Comparison of ENCODE assay signal across 7 cellular contexts in genomic region chr10:103853428-103854264, GRCh38. TPM values are rescaled to one million over a fixed set of nuclear protein-coding genes. Genes with fewer than 3 reads are reported as not detected.
A peak's percentile ranks its signal among the peaks of the same experiment; 100 is the strongest.
DNase-seq lines count a peak whose midpoint lies in the region; ATAC-seq and TF ChIP-seq lines count a peak whose summit lies in the region.

No MANE protein-coding gene starts in this region.

- H3K36me3 ChIP-seq in smooth muscle cell (ENCODE audit: low read depth) = no peaks in the 10 kb centered on the region

- no peaks in the 10 kb centered on the region; the same call in 1 of the 2 replicates for H3K27me3 Mint-ChIP-seq in HFFc6 (ENCODE audit: insufficient read depth)
- H3K27me3 Mint-ChIP-seq in WTC11 (ENCODE audit: low read depth) = peaks cover 43% of the 10 kb centered on the region
- peaks cover 5 to 27% (median 18%) of the 10 kb centered on the region in 3 donors for H3K27me3 Mint-ChIP-seq in immature natural killer cell (ENCODE audit: low read depth in 3 of 3)

- no peaks in the 10 kb centered on the region for H3K27me3 ChIP-seq in smooth muscle cell (ENCODE audit: low read depth)

- TF ChIP-seq CTCF in HFFc6 (IDR thresholded peaks at IDR 0.05) (no peak), WTC11 (IDR thresholded peaks at IDR 0.05) (no peak), smooth muscle cell (IDR thresholded peaks at IDR 0.05; ENCODE audit: borderline replicate concordance, insufficient read depth, poor library complexity, severe bottlenecking) (no peak), GM10248 (IDR thresholded peaks at IDR 0.05; ENCODE audit: control extremely low read depth, extremely low read depth, low read depth, missing control alignments) (no peak)

- H3K4me3 ChIP-seq in smooth muscle cell = peak overlapping the region; percentile 75

- peak overlapping the region; percentile 95 for H3K4me2 ChIP-seq in smooth muscle cell

- H3F3A ChIP-seq in smooth muscle cell (ENCODE audit: low read depth) = peaks cover 30% of the 10 kb centered on the region

- H3K9ac ChIP-seq in smooth muscle cell (ENCODE audit: low read depth) = peak overlapping the region; percentile 46

- peaks cover 54% of the 10 kb centered on the region for H4K20me1 ChIP-seq in smooth muscle cell (ENCODE audit: low read depth)

- peak overlapping the region; percentile 99 for H3K27ac Mint-ChIP-seq in HFFc6
- no peak overlapping the region for H3K27ac Mint-ChIP-seq in WTC11
- H3K27ac Mint-ChIP-seq in immature natural killer cell = peak overlapping the region in 1 of 6 donors; percentile 49

- DNase-seq in HFFc6 = no peak
- no peak for DNase-seq in WTC11 (ENCODE audit: low spot score)
- no peak for DNase-seq in immature natural killer cell
- DNase-seq in smooth muscle cell (lab: John Stamatoyannopoulos, UW; ENCODE audit: unreplicated experiment) = no peak
- DNase-seq in GM10248 (ENCODE audit: extremely low spot score) = no peak
- DNase-seq in A172 (ENCODE audit: low spot score) = no peak

- H3K4me3 Mint-ChIP-seq in HFFc6 (peak overlapping the region; percentile 97), WTC11 (peak overlapping the region; percentile 84), immature natural killer cell (peak overlapping the region in 4 of 5 donors; percentile 68 to 83 (median 74))

- POLR2A ChIA-PET in WTC11 (lab: Charles Lee) = interaction anchor here (1.1 to 1.2 kb wide), 3 partner anchors 72 to 141 kb away, joined by 3 read pairs; no protein-coding TSS in a partner anchor
- POLR2A ChIA-PET in GM10248 (lab: Yijun Ruan, JAX) = no interaction called here

- H3K36me3 Mint-ChIP-seq in HFFc6 (ENCODE audit: low read depth) = no peaks in the 10 kb centered on the region
- no peaks in the 10 kb centered on the region for H3K36me3 Mint-ChIP-seq in WTC11
- peaks cover 3 to 11% (median 9%) of the 10 kb centered on the region in 3 donors for H3K36me3 Mint-ChIP-seq in immature natural killer cell

- H3K27ac ChIP-seq in smooth muscle cell (ENCODE audit: low read depth) = peak overlapping the region; percentile 87

- H3K9me3 Mint-ChIP-seq in HFFc6 = no peaks in the 10 kb centered on the region
- H3K9me3 Mint-ChIP-seq in WTC11 = no peaks in the 10 kb centered on the region
- H3K9me3 Mint-ChIP-seq in immature natural killer cell = peaks cover 0 to 2% (median 0%) of the 10 kb centered on the region in 6 donors

- H3K4me1 Mint-ChIP-seq in HFFc6 (ENCODE audit: low read depth) = peaks cover 71% of the 10 kb centered on the region
- peaks cover 33% of the 10 kb centered on the region for H3K4me1 Mint-ChIP-seq in WTC11
- peaks cover 13 to 18% of the 10 kb centered on the region in 2 donors for H3K4me1 Mint-ChIP-seq in immature natural killer cell

- no peak overlapping the region for H2AFZ ChIP-seq in smooth muscle cell (ENCODE audit: low read depth)

- no peak for ATAC-seq in WTC11
- no peak for ATAC-seq in GM18511 (IDR thresholded peaks at IDR 0.05; ENCODE audit: unreplicated experiment)

- H3K9me3 ChIP-seq in smooth muscle cell (replicated peaks; ENCODE audit: low read depth) = no peaks in the 10 kb centered on the region

- 36% methylated on average over 9 of the region's 9 CpGs for WGBS in smooth muscle cell (ENCODE audit: low lambda C conversion rate)

- H3K4me1 ChIP-seq in smooth muscle cell (ENCODE audit: low read depth) = peaks cover 20% of the 10 kb centered on the region

- peaks cover 58% of the 10 kb centered on the region for H3K79me2 ChIP-seq in smooth muscle cell (ENCODE audit: low read depth)

- CTCF ChIA-PET in WTC11 (lab: Charles Lee) = interaction anchor here (1.0 to 6.4 kb wide), 15 partner anchors 13 to 141 kb away, joined by 3 to 64 read pairs (median 4); no protein-coding TSS in a partner anchor
- CTCF ChIA-PET in GM10248 (lab: Yijun Ruan, JAX) = interaction anchor here (1.2 to 4.4 kb wide), 6 partner anchors 26 to 147 kb away, joined by 3 to 41 read pairs (median 4); no protein-coding TSS in a partner anchor

TF ChIP-seq in WTC11, 78 proteins besides CTCF, POLR2A, EP300 and RAD21:
- TF ChIP-seq CREB1 (CRISPR knock-in tag; IDR thresholded peaks at IDR 0.05) (no peak), ZNF219 (CRISPR knock-in tag; IDR thresholded peaks at IDR 0.05; ENCODE audit: borderline replicate concordance) (no peak), OVOL2 (CRISPR knock-in tag; IDR thresholded peaks at IDR 0.05; ENCODE audit: borderline replicate concordance) (no peak), ZNF232 (CRISPR knock-in tag; IDR thresholded peaks at IDR 0.05) (no peak), TP53 (CRISPR knock-in tag; IDR thresholded peaks at IDR 0.05) (no peak), ZNF138 (CRISPR knock-in tag; conservative IDR thresholded peaks at IDR 0.05) (no peak), ATF6 (CRISPR knock-in tag; IDR thresholded peaks at IDR 0.05) (no peak), ATF2 (CRISPR knock-in tag; IDR thresholded peaks at IDR 0.05; ENCODE audit: borderline replicate concordance, low read depth) (no peak), ZNF281 (CRISPR knock-in tag; IDR thresholded peaks at IDR 0.05) (no peak), ZNF396 (CRISPR knock-in tag; IDR thresholded peaks at IDR 0.05; ENCODE audit: borderline replicate concordance) (no peak), ZNF416 (CRISPR knock-in tag; IDR thresholded peaks at IDR 0.05) (no peak)
TF ChIP-seq in WTC11: peak in this region for 0.

RNA-seq across cellular contexts. Expression of gene SH3PXD2A, which starts 1.7 kb away (rescaled TPM):
- total RNA-seq in HFFc6 (2021; fragmentation: NEBNext Ultra II Directional; extraction: Animal tissue kit (Norgen Biotek cat#: 25700)) = 100 to 1,000 TPM in 2 of 6 experiments, 10 to 100 TPM in 4; 75.5 to 113 (median 81.1) TPM
- total RNA-seq in WTC11 (2021) = 15.7 to 17.9 TPM (median 17.4 TPM) in 3 replicates
- under 1 TPM in 2 of 3 donors, not detected in 1; 0.07 to 0.43 TPM for polyA plus RNA-seq in immature natural killer cell
- total RNA-seq in smooth muscle cell = 37.6 and 37.9 TPM in 2 replicates
- polyA plus RNA-seq in smooth muscle cell = 30.1 and 33.4 TPM in 2 replicates
- 1.7 and 2.0 TPM in 2 replicates for total RNA-seq in A172 (2014; rRNA removed; shearing (Covaris generic))
